In the genomic region with DNA sequence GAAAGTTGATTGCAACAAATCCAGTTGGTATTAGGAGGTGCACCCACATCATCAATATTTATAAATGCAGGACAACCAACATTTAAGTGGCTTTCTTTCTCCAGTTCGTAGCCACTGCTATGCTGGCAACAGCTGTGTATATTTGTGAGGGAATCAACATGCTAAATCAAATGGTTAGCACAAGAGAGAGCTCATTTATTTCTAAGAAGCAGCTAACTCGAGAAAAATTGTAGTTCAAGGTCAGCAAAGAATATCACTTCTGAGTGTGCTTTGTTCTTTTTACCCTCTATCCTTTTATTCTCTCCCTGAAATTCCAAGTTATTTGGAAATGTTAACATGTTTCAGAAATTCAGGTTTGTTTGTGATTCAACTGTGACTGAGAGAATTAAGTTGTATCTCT, we compare ENCODE assay signal across 18 cellular contexts.
"Had no signal": no experiment of that assay in that cellular context is flagged by ENCODE, and none has a peak within 500 bp of the region (broad histone marks: within the 10 kb centered on the region; RNA-seq: fewer than 3 reads in every experiment).

No MANE protein-coding gene starts in this region.

- H3K27ac ChIP-seq: foreskin keratinocyte, left ventricle myocardium inferior had no signal

- H3K4me1 ChIP-seq: adrenal gland, left ventricle myocardium inferior had no signal

- H3K27me3 ChIP-seq: adrenal gland, foreskin keratinocyte had no signal

- H3K36me3 ChIP-seq: adrenal gland, left ventricle myocardium inferior had no signal

- DNase-seq: activated B cell treated with CpG ODN at 0.5 μM for 24 hours; activated CD4-positive, alpha-beta T cell treated with anti-CD3 and anti-CD28 coated beads for 36 hours; activated CD4-positive, alpha-beta T cell treated with anti-CD3 and anti-CD28 coated beads, Interleukin-2, amount 50 U/mL, for 4 hours; activated CD8-positive, alpha-beta memory T cell treated with anti-CD3 and anti-CD28 coated beads for 24 hours; activated CD8-positive, alpha-beta memory T cell treated with anti-CD3 and anti-CD28 coated beads, Interleukin-2, amount 50 U/mL, for 4 hours; activated naive CD4-positive, alpha-beta T cell; activated T-cell treated with anti-CD3 and anti-CD28 coated beads, Interleukin-2, amount 50 U/mL, for 24 hours; effector CD8-positive, alpha-beta T cell; erythroblast; foreskin keratinocyte; left ventricle myocardium inferior; nephron progenitor cell; posterior cingulate gyrus; stimulated activated CD4-positive, alpha-beta T cell treated with anti-CD3 and anti-CD28 coated beads, Interleukin-4, amount 100 ng/mL, for 1 hour; stimulated activated naive CD8-positive, alpha-beta T cell treated with anti-CD3 and anti-CD28 coated beads, Interleukin-15, Interleukin-2, amounts not matched to agents 100 U/mL and 50 U/mL, for 24 hours; trophoblast cell had no signal

- H3K4me3 ChIP-seq: adrenal gland, left ventricle myocardium inferior had no signal

- ATAC-seq: activated CD4-positive, alpha-beta T cell treated with anti-CD3 and anti-CD28 coated beads for 36 hours; activated T-helper 17 cell treated with anti-CD3 and anti-CD28 coated beads, Interleukin-2, amount 50 U/mL, for 72 hours; foreskin keratinocyte; stimulated activated naive CD8-positive, alpha-beta T cell treated with anti-CD3 and anti-CD28 coated beads, Interleukin-15, Interleukin-2, amounts not matched to agents 100 U/mL and 50 U/mL, for 24 hours had no signal

- H3K9me3 ChIP-seq: left ventricle myocardium inferior had no signal
